Comparison of ENCODE assay signal across 1 cellular context in the genomic region with DNA sequence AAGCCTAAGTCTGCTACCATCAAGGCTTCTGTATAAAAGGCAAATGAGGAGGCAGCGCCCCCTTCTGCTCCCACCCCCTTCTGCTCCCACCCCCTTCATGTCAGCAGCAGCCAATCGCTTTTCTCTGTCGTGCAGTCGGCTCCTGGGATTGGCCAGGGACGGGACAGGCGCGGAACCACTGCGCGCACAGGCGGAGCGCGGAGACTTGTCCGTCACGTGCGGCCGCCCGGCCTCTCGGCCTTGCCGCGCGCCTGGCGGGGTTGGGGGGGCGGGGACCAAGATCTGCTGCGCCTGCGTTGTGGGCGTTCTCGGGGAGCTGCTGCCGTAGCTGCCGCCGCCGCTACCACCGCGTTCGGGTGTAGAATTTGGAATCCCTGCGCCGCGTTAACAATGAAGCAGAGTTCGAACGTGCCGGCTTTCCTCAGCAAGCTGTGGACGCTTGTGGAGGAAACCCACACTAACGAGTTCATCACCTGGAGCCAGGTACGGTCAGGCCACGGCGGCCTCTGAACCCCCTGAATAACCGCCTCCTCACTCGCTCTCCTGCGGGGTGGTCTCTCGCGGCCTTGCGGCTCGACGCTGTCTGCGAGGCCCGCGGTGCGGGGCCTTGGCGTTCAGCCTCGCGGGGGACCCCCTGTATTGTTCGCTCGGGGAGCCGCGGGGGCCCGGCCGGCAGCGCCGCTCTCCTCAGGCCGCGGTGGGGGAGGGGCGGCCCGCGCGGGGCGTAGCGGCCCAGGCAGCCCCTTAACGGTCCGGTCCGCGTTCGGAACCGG.
TF ChIP-seq lines count a peak whose summit lies in the region.

A gene with protein sequence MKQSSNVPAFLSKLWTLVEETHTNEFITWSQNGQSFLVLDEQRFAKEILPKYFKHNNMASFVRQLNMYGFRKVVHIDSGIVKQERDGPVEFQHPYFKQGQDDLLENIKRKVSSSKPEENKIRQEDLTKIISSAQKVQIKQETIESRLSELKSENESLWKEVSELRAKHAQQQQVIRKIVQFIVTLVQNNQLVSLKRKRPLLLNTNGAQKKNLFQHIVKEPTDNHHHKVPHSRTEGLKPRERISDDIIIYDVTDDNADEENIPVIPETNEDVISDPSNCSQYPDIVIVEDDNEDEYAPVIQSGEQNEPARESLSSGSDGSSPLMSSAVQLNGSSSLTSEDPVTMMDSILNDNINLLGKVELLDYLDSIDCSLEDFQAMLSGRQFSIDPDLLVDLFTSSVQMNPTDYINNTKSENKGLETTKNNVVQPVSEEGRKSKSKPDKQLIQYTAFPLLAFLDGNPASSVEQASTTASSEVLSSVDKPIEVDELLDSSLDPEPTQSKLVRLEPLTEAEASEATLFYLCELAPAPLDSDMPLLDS (plus strand): TSS at position 305 of the 773 bp plus-strand sequence. CDS start 86 bp downstream, at position 391.

TF ChIP-seq in K562, 482 proteins besides CTCF, POLR2A, EP300 and RAD21 (continued from another document and continues in another):
- TF ChIP-seq, protein P1, sequence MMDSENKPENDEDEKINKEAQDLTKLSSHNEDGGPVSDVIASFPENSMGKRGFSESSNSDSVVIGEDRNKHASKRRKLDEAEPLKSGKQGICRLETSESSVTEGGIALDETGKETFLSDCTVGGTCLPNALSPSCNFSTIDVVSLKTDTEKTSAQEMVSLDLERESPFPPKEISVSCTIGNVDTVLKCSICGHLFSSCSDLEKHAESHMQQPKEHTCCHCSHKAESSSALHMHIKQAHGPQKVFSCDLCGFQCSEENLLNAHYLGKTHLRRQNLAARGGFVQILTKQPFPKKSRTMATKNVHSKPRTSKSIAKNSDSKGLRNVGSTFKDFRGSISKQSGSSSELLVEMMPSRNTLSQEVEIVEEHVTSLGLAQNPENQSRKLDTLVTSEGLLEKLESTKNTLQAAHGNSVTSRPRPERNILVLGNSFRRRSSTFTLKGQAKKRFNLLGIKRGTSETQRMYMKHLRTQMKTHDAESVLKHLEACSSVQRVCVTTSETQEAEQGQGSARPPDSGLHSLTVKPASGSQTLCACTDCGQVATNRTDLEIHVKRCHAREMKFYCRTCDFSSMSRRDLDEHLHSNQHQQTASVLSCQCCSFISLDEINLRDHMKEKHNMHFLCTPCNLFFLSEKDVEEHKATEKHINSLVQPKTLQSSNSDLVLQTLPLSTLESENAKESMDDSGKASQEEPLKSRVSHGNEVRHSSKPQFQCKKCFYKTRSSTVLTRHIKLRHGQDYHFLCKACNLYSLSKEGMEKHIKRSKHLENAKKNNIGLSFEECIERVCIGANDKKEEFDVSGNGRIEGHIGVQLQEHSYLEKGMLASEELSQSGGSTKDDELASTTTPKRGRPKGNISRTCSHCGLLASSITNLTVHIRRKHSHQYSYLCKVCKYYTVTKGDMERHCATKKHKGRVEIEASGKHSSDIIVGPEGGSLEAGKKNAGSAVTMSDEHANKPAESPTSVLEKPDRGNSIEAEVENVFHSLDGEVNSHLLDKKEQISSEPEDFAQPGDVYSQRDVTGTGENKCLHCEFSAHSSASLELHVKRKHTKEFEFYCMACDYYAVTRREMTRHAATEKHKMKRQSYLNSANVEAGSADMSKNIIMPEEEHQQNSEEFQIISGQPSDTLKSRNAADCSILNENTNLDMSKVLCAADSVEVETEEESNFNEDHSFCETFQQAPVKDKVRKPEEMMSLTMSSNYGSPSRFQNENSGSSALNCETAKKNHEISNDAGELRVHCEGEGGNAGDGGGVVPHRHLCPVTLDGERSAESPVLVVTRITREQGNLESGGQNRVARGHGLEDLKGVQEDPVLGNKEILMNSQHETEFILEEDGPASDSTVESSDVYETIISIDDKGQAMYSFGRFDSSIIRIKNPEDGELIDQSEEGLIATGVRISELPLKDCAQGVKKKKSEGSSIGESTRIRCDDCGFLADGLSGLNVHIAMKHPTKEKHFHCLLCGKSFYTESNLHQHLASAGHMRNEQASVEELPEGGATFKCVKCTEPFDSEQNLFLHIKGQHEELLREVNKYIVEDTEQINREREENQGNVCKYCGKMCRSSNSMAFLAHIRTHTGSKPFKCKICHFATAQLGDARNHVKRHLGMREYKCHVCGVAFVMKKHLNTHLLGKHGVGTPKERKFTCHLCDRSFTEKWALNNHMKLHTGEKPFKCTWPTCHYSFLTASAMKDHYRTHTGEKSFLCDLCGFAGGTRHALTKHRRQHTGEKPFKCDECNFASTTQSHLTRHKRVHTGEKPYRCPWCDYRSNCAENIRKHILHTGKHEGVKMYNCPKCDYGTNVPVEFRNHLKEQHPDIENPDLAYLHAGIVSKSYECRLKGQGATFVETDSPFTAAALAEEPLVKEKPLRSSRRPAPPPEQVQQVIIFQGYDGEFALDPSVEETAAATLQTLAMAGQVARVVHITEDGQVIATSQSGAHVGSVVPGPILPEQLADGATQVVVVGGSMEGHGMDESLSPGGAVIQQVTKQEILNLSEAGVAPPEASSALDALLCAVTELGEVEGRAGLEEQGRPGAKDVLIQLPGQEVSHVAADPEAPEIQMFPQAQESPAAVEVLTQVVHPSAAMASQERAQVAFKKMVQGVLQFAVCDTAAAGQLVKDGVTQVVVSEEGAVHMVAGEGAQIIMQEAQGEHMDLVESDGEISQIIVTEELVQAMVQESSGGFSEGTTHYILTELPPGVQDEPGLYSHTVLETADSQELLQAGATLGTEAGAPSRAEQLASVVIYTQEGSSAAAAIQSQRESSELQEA (IDR thresholded peaks at IDR 0.05; ENCODE audit: low read depth): no peak
- TF ChIP-seq, protein P2, sequence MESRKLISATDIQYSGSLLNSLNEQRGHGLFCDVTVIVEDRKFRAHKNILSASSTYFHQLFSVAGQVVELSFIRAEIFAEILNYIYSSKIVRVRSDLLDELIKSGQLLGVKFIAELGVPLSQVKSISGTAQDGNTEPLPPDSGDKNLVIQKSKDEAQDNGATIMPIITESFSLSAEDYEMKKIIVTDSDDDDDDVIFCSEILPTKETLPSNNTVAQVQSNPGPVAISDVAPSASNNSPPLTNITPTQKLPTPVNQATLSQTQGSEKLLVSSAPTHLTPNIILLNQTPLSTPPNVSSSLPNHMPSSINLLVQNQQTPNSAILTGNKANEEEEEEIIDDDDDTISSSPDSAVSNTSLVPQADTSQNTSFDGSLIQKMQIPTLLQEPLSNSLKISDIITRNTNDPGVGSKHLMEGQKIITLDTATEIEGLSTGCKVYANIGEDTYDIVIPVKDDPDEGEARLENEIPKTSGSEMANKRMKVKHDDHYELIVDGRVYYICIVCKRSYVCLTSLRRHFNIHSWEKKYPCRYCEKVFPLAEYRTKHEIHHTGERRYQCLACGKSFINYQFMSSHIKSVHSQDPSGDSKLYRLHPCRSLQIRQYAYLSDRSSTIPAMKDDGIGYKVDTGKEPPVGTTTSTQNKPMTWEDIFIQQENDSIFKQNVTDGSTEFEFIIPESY (CRISPR knock-in tag; IDR thresholded peaks at IDR 0.05): no peak
- TF ChIP-seq ZSCAN29 (IDR thresholded peaks at IDR 0.05) (no peak), CCAR2 (IDR thresholded peaks at IDR 0.05; ENCODE audit: low read depth, low read length) (no peak), ARID2 (IDR thresholded peaks at IDR 0.05) (no peak), MED1 (CRISPR knock-in tag; IDR thresholded peaks at IDR 0.05; ENCODE audit: borderline replicate concordance) (no peak), ZNF79 (CRISPR knock-in tag; IDR thresholded peaks at IDR 0.05; ENCODE audit: low read depth) (no peak), POLR2G (IDR thresholded peaks at IDR 0.05; ENCODE audit: low read depth, low read length) (peak; percentile 82), HMGN3 (IDR thresholded peaks at IDR 0.05; ENCODE audit: borderline replicate concordance, extremely low read depth, insufficient read length, low read depth, low read length) (no peak), KAT2B (IDR thresholded peaks at IDR 0.05; ENCODE audit: low read depth, low read length) (no peak), PHTF2 (CRISPR knock-in tag; IDR thresholded peaks at IDR 0.05) (no peak), SRSF3 (IDR thresholded peaks at IDR 0.05; ENCODE audit: insufficient read depth, low read length) (0 out of 2 replicates have a peak, but pooled peaks have one; percentile 43), CXXC5 (CRISPR knock-in tag; IDR thresholded peaks at IDR 0.05) (peak; percentile 86), NR4A1 (CRISPR knock-in tag; IDR thresholded peaks at IDR 0.05) (no peak), NR4A1 (tag; IDR thresholded peaks at IDR 0.05) (no peak; the same call in 1 of the 2 replicates), RCOR1 (IDR thresholded peaks at IDR 0.05; ENCODE audit: borderline replicate concordance in 1 of 2, low read depth in 2 of 2, low read length in 2 of 2) (peak in 1 of 2 experiments; percentile 37; a peak in 1 of 4 replicates), SAFB2 (IDR thresholded peaks at IDR 0.05; ENCODE audit: borderline replicate concordance, low read depth, low read length, severe bottlenecking) (no peak), NR2F6 (CRISPR knock-in tag; IDR thresholded peaks at IDR 0.05) (no peak), MEIS2 (IDR thresholded peaks at IDR 0.05; ENCODE audit: partially characterized antibody) (peak; percentile 54), POLR2AphosphoS5 (IDR thresholded peaks at IDR 0.05; ENCODE audit: control insufficient read depth, insufficient read depth, low read depth, low read length) (peak; percentile 65), SAP30 (IDR thresholded peaks at IDR 0.05; ENCODE audit: borderline replicate concordance, insufficient read depth, low read depth, low read length, poor library complexity, severe bottlenecking) (no peak), NCOA6 (IDR thresholded peaks at IDR 0.05) (no peak), CREB1 (IDR thresholded peaks at IDR 0.05) (peak; percentile 81), CREB1 (CRISPR knock-in tag; IDR thresholded peaks at IDR 0.05) (peak; percentile 64), ZNF778 (CRISPR knock-in tag; IDR thresholded peaks at IDR 0.05) (no peak)
- TF ChIP-seq, protein P3, sequence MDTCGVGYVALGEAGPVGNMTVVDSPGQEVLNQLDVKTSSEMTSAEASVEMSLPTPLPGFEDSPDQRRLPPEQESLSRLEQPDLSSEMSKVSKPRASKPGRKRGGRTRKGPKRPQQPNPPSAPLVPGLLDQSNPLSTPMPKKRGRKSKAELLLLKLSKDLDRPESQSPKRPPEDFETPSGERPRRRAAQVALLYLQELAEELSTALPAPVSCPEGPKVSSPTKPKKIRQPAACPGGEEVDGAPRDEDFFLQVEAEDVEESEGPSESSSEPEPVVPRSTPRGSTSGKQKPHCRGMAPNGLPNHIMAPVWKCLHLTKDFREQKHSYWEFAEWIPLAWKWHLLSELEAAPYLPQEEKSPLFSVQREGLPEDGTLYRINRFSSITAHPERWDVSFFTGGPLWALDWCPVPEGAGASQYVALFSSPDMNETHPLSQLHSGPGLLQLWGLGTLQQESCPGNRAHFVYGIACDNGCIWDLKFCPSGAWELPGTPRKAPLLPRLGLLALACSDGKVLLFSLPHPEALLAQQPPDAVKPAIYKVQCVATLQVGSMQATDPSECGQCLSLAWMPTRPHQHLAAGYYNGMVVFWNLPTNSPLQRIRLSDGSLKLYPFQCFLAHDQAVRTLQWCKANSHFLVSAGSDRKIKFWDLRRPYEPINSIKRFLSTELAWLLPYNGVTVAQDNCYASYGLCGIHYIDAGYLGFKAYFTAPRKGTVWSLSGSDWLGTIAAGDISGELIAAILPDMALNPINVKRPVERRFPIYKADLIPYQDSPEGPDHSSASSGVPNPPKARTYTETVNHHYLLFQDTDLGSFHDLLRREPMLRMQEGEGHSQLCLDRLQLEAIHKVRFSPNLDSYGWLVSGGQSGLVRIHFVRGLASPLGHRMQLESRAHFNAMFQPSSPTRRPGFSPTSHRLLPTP (IDR thresholded peaks at IDR 0.05; ENCODE audit: borderline replicate concordance, extremely low read depth, insufficient read length): no peak
- TF ChIP-seq, protein P4, sequence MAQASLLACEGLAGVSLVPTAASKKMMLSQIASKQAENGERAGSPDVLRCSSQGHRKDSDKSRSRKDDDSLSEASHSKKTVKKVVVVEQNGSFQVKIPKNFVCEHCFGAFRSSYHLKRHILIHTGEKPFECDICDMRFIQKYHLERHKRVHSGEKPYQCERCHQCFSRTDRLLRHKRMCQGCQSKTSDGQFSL (CRISPR knock-in tag; IDR thresholded peaks at IDR 0.05): peak; percentile 81
- TF ChIP-seq, protein P4 (tag; IDR thresholded peaks at IDR 0.05): peak in 1 of 2 experiments; percentile 76; a peak in 2 of 4 replicates
- TF ChIP-seq, protein P5, sequence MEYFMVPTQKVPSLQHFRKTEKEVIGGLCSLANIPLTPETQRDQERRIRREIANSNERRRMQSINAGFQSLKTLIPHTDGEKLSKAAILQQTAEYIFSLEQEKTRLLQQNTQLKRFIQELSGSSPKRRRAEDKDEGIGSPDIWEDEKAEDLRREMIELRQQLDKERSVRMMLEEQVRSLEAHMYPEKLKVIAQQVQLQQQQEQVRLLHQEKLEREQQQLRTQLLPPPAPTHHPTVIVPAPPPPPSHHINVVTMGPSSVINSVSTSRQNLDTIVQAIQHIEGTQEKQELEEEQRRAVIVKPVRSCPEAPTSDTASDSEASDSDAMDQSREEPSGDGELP (CRISPR knock-in tag; IDR thresholded peaks at IDR 0.05; ENCODE audit: borderline replicate concordance): peak; percentile 76
- TF ChIP-seq, protein P6, sequence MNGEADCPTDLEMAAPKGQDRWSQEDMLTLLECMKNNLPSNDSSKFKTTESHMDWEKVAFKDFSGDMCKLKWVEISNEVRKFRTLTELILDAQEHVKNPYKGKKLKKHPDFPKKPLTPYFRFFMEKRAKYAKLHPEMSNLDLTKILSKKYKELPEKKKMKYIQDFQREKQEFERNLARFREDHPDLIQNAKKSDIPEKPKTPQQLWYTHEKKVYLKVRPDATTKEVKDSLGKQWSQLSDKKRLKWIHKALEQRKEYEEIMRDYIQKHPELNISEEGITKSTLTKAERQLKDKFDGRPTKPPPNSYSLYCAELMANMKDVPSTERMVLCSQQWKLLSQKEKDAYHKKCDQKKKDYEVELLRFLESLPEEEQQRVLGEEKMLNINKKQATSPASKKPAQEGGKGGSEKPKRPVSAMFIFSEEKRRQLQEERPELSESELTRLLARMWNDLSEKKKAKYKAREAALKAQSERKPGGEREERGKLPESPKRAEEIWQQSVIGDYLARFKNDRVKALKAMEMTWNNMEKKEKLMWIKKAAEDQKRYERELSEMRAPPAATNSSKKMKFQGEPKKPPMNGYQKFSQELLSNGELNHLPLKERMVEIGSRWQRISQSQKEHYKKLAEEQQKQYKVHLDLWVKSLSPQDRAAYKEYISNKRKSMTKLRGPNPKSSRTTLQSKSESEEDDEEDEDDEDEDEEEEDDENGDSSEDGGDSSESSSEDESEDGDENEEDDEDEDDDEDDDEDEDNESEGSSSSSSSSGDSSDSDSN (IDR thresholded peaks at IDR 0.05; ENCODE audit: borderline replicate concordance in 1 of 2, low read depth in 2 of 2, low read length in 2 of 2): no peak
- TF ChIP-seq, protein P7, sequence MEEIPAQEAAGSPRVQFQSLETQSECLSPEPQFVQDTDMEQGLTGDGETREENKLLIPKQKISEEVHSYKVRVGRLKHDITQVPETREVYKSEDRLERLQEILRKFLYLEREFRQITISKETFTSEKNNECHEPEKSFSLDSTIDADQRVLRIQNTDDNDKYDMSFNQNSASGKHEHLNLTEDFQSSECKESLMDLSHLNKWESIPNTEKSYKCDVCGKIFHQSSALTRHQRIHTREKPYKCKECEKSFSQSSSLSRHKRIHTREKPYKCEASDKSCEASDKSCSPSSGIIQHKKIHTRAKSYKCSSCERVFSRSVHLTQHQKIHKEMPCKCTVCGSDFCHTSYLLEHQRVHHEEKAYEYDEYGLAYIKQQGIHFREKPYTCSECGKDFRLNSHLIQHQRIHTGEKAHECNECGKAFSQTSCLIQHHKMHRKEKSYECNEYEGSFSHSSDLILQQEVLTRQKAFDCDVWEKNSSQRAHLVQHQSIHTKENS (CRISPR knock-in tag; IDR thresholded peaks at IDR 0.05): no peak
